In genomic region chr6:63496388-63496804, GRCh38 we compare ENCODE assay signal across 24 cellular contexts.
"Had no signal": no experiment of that assay in that cellular context is flagged by ENCODE, and none has a peak within 500 bp of the region (broad histone marks: within the 10 kb centered on the region; RNA-seq: fewer than 3 reads in every experiment).

No MANE protein-coding gene starts in this region.

- H3K4me1 ChIP-seq: left ventricle myocardium inferior, spleen, tibial artery, vagina had no signal

- H3K27me3 ChIP-seq: spleen, tibial artery, vagina had no signal

- FAIRE-seq: TTC549 had no signal

- H3K9me3 ChIP-seq: left ventricle myocardium inferior, prostate gland, spleen, tibial artery, vagina had no signal

- H3K4me3 ChIP-seq: left ventricle myocardium inferior, prostate gland, spleen, tibial artery, vagina had no signal

- H3K36me3 Mint-ChIP-seq: activated CD8-positive, alpha-beta memory T cell treated with anti-CD3 and anti-CD28 coated beads, Interleukin-2, amount 10 ng/mL, durations not matched to agents 7 days and 5 days; brain; immature natural killer cell; natural killer cell treated with Interleukin-12 subunit alpha and Interleukin-12 subunit beta and Interleukin-15 and Interleukin-18, amount 100 ng/mL, for 72 hours had no signal

- H3K27me3 Mint-ChIP-seq: activated CD8-positive, alpha-beta T cell treated with anti-CD3 and anti-CD28 coated beads for 36 hours; activated naive CD8-positive, alpha-beta T cell treated with anti-CD3 and anti-CD28 coated beads, Interleukin-2, amount 50 U/mL, for 24 hours; brain had no signal

- H3K27ac Mint-ChIP-seq: activated CD4-positive, alpha-beta T cell treated with anti-CD3 and anti-CD28 coated beads, Interleukin-2, amount 10 ng/mL, durations not matched to agents 7 days and 5 days; activated CD8-positive, alpha-beta memory T cell treated with anti-CD3 and anti-CD28 coated beads, Interleukin-2, amount 10 ng/mL, durations not matched to agents 7 days and 5 days; activated CD8-positive, alpha-beta T cell treated with anti-CD3 and anti-CD28 coated beads for 36 hours; activated naive CD8-positive, alpha-beta T cell treated with anti-CD3 and anti-CD28 coated beads, Interleukin-2, amount 50 U/mL, for 24 hours; immature natural killer cell; natural killer cell treated with Interleukin-12 subunit alpha and Interleukin-12 subunit beta and Interleukin-15 and Interleukin-18, amount 100 ng/mL, for 72 hours; stimulated activated naive CD8-positive, alpha-beta T cell treated with anti-CD3 and anti-CD28 coated beads, Interleukin-15, Interleukin-2, amounts not matched to agents 100 ng/mL and 50 ng/mL, for 24 hours had no signal

- DNase-seq: activated CD4-positive, alpha-beta T cell treated with anti-CD3 and anti-CD28 coated beads, Interleukin-2, amount 10 ng/mL, durations not matched to agents 7 days and 5 days; activated CD4-positive, CD25-positive, alpha-beta regulatory T cell treated with anti-CD3 and anti-CD28 coated beads, Interleukin-2, amount 50 U/mL, for 72 hours; activated CD8-positive, alpha-beta memory T cell treated with anti-CD3 and anti-CD28 coated beads, Interleukin-2, amount 10 ng/mL, durations not matched to agents 7 days and 5 days; activated CD8-positive, alpha-beta T cell treated with anti-CD3 and anti-CD28 coated beads for 36 hours; activated effector memory CD4-positive, alpha-beta T cell treated with anti-CD3 and anti-CD28 coated beads, Interleukin-2, amount 50 U/mL, for 16 hours; activated naive CD4-positive, alpha-beta T cell treated with anti-CD3 and anti-CD28 coated beads, Interleukin-2, amount 50 U/mL, for 16 hours; activated naive CD8-positive, alpha-beta T cell treated with anti-CD3 and anti-CD28 coated beads, Interleukin-2, amount 50 U/mL, for 24 hours; activated T-cell treated with anti-CD3 and anti-CD28 coated beads for 4 hours; anterior cingulate cortex; dermis blood vessel endothelial cell; effector CD8-positive, alpha-beta T cell; foreskin melanocyte; immature natural killer cell; left ventricle myocardium inferior; spleen; stimulated activated CD4-positive, alpha-beta T cell treated with anti-CD3 and anti-CD28 coated beads, Interleukin-4, amount 100 ng/mL, for 24 hours; tibial artery; WERI-Rb-1 had no signal

- ATAC-seq: activated CD8-positive, alpha-beta memory T cell treated with anti-CD3 and anti-CD28 coated beads, Interleukin-2, amount 10 ng/mL, durations not matched to agents 7 days and 5 days; activated CD8-positive, alpha-beta T cell treated with anti-CD3 and anti-CD28 coated beads for 36 hours; activated naive CD8-positive, alpha-beta T cell treated with anti-CD3 and anti-CD28 coated beads, Interleukin-2, amount 50 U/mL, for 24 hours; natural killer cell treated with Interleukin-12 subunit alpha and Interleukin-12 subunit beta and Interleukin-15 and Interleukin-18, amount 100 ng/mL, for 72 hours had no signal

- H3K9me3 Mint-ChIP-seq: activated CD4-positive, alpha-beta T cell treated with anti-CD3 and anti-CD28 coated beads, Interleukin-2, amount 10 ng/mL, durations not matched to agents 7 days and 5 days; activated CD8-positive, alpha-beta T cell treated with anti-CD3 and anti-CD28 coated beads for 36 hours; activated naive CD8-positive, alpha-beta T cell treated with anti-CD3 and anti-CD28 coated beads, Interleukin-2, amount 50 U/mL, for 24 hours; brain; immature natural killer cell; natural killer cell treated with Interleukin-12 subunit alpha and Interleukin-12 subunit beta and Interleukin-15 and Interleukin-18, amount 100 ng/mL, for 72 hours; stimulated activated naive CD8-positive, alpha-beta T cell treated with anti-CD3 and anti-CD28 coated beads, Interleukin-15, Interleukin-2, amounts not matched to agents 100 ng/mL and 50 ng/mL, for 24 hours had no signal

- H3K36me3 ChIP-seq: left ventricle myocardium inferior, prostate gland, spleen, tibial artery, vagina, WERI-Rb-1 had no signal

- H3K4me1 Mint-ChIP-seq: activated CD4-positive, alpha-beta T cell treated with anti-CD3 and anti-CD28 coated beads, Interleukin-2, amount 10 ng/mL, durations not matched to agents 7 days and 5 days; activated CD8-positive, alpha-beta memory T cell treated with anti-CD3 and anti-CD28 coated beads, Interleukin-2, amount 10 ng/mL, durations not matched to agents 7 days and 5 days; brain; immature natural killer cell had no signal

- H3K4me3 Mint-ChIP-seq: activated CD4-positive, alpha-beta T cell treated with anti-CD3 and anti-CD28 coated beads, Interleukin-2, amount 10 ng/mL, durations not matched to agents 7 days and 5 days; activated CD8-positive, alpha-beta memory T cell treated with anti-CD3 and anti-CD28 coated beads, Interleukin-2, amount 10 ng/mL, durations not matched to agents 7 days and 5 days; activated CD8-positive, alpha-beta T cell treated with anti-CD3 and anti-CD28 coated beads for 36 hours; activated naive CD8-positive, alpha-beta T cell treated with anti-CD3 and anti-CD28 coated beads, Interleukin-2, amount 50 U/mL, for 24 hours; brain; immature natural killer cell; natural killer cell treated with Interleukin-12 subunit alpha and Interleukin-12 subunit beta and Interleukin-15 and Interleukin-18, amount 100 ng/mL, for 72 hours; stimulated activated naive CD8-positive, alpha-beta T cell treated with anti-CD3 and anti-CD28 coated beads, Interleukin-15, Interleukin-2, amounts not matched to agents 100 ng/mL and 50 ng/mL, for 24 hours had no signal

- H3K27ac ChIP-seq: left ventricle myocardium inferior, prostate gland, spleen, tibial artery, vagina, WERI-Rb-1 had no signal
